18 cellular contexts compared by ENCODE assay signal in genomic region chr1:37028981-37029617, GRCh38. TPM values are rescaled to one million over a fixed set of nuclear protein-coding genes. Genes with fewer than 3 reads are reported as not detected.
DNase-seq lines count a peak whose midpoint lies in the region; ATAC-seq, FAIRE-seq and TF ChIP-seq lines count a peak whose summit lies in the region.
"Had no signal": no experiment of that assay in that cellular context is flagged by ENCODE, and none has a peak within 500 bp of the region (broad histone marks: within the 10 kb centered on the region; RNA-seq: fewer than 3 reads in every experiment).

No MANE protein-coding gene starts in this region.

- H3K36me3 ChIP-seq in SK-N-SH (replicated peaks in 1 of 2; ENCODE audit: control insufficient read depth in 1 of 2, insufficient read depth in 2 of 2, low read length in 1 of 2) = no peaks in the 10 kb centered on the region
- no peaks in the 10 kb centered on the region for H3K36me3 ChIP-seq in Karpas-422 (ENCODE audit: insufficient read depth, low read length)
- H3K36me3 ChIP-seq in K562 (ENCODE audit: control insufficient read depth, insufficient read depth, low read length) = no peaks in the 10 kb centered on the region
- H3K36me3 ChIP-seq: transverse colon had no signal

- no peaks in the 10 kb centered on the region for H3K36me3 Mint-ChIP-seq in stimulated activated naive B cell treated with anti-CD40 and anti-IgM and Interleukin-4, amounts not matched to agents 10 μg/mL and 1 μg/mL and 100 μg/mL, for 72 hours
- H3K36me3 Mint-ChIP-seq: activated naive CD8-positive, alpha-beta T cell treated with anti-CD3 and anti-CD28 coated beads, Interleukin-2, amount 10 ng/mL, durations not matched to agents 7 days and 5 days; naive thymus-derived CD4-positive, alpha-beta T cell had no signal

- no peak overlapping the region for H2AFZ ChIP-seq in SK-N-SH (ENCODE audit: low read depth)
- H2AFZ ChIP-seq in Karpas-422 (ENCODE audit: low read length) = no peak overlapping the region
- H2AFZ ChIP-seq in K562 (ENCODE audit: low read depth, low read length) = no peak overlapping the region

- no peak overlapping the region for H3K4me3 Mint-ChIP-seq in stimulated activated naive B cell treated with anti-CD40 and anti-IgM and Interleukin-4, amounts not matched to agents 10 μg/mL and 1 μg/mL and 100 μg/mL, for 72 hours
- H3K4me3 Mint-ChIP-seq: activated naive CD8-positive, alpha-beta T cell treated with anti-CD3 and anti-CD28 coated beads, Interleukin-2, amount 10 ng/mL, durations not matched to agents 7 days and 5 days; naive thymus-derived CD4-positive, alpha-beta T cell had no signal

- H4K20me1 ChIP-seq in SK-N-SH (ENCODE audit: insufficient read depth) (no peaks in the 10 kb centered on the region), Karpas-422 (ENCODE audit: insufficient read depth, low read depth, low read length) (no peaks in the 10 kb centered on the region), K562 (replicated peaks; ENCODE audit: control insufficient read depth, insufficient read depth, low read length) (peaks cover 7% of the 10 kb centered on the region; the same call in 1 of the 2 replicates)

- FAIRE-seq in K562 (lab: Jason Lieb, UNC) = no peak
- FAIRE-seq: GM18507 had no signal

- H3K9me3 ChIP-seq in SK-N-SH (no peaks in the 10 kb centered on the region), Karpas-422 (ENCODE audit: low read length) (no peaks in the 10 kb centered on the region), K562 (replicated peaks; ENCODE audit: control insufficient read depth, insufficient read depth, low read depth, low read length) (no peaks in the 10 kb centered on the region)
- H3K9me3 ChIP-seq: transverse colon had no signal

- TF ChIP-seq POLR2A in K562 (conservative IDR thresholded peaks at IDR 0.05) = no peak

- peaks cover 13 to 17% of the 10 kb centered on the region in 2 donors for H3K4me1 Mint-ChIP-seq in stimulated activated naive B cell treated with anti-CD40 and anti-IgM and Interleukin-4, amounts not matched to agents 10 μg/mL and 1 μg/mL and 100 μg/mL, for 72 hours
- H3K4me1 Mint-ChIP-seq: activated naive CD8-positive, alpha-beta T cell treated with anti-CD3 and anti-CD28 coated beads, Interleukin-2, amount 10 ng/mL, durations not matched to agents 7 days and 5 days; naive thymus-derived CD4-positive, alpha-beta T cell had no signal

- in situ Hi-C loops in K562 (cut with MboI) = no loop called here

- H3K4me1 ChIP-seq in SK-N-SH (ENCODE audit: control insufficient read depth in 1 of 2, insufficient read depth in 2 of 2, low read depth in 1 of 2, low read length in 1 of 2) = peaks cover 0 to 4% of the 10 kb centered on the region in 2 experiments; a peak in 1 of 4 replicates
- H3K4me1 ChIP-seq in Karpas-422 (ENCODE audit: low read length) = peaks cover 12% of the 10 kb centered on the region
- H3K4me1 ChIP-seq in K562 (replicated peaks in 1 of 2; ENCODE audit: control insufficient read depth in 2 of 2, insufficient read depth in 2 of 2, low read length in 2 of 2) = peaks cover 0 to 17% of the 10 kb centered on the region in 2 experiments; a peak in 2 of 5 replicates

- BruUV-seq in K562 (replicated peaks; lab: Mats Ljungman, UMichigan) = no TSS peak

- 40% methylated on average over 10 of the region's 12 CpGs for WGBS in SK-N-SH (ENCODE audit: low lambda C conversion rate)
- WGBS in K562 (ENCODE audit: insufficient coverage, low coverage, missing lambda C conversion rate) = 2% methylated on average over 11 of the region's 12 CpGs

- intact Hi-C loops in K562 (cut with micrococcal nuclease) = loop anchor here (10.0 kb wide), 2 partner anchors 324 to 406 kb away; no protein-coding TSS in a partner anchor

- H3K4me2 ChIP-seq in SK-N-SH (no peak overlapping the region), Karpas-422 (ENCODE audit: low read depth, low read length, poor library complexity, severe bottlenecking) (no peak overlapping the region), K562 (ENCODE audit: insufficient read depth, low read length) (no peak overlapping the region)

- H3K9ac ChIP-seq in SK-N-SH (no peak overlapping the region), Karpas-422 (ENCODE audit: low read length) (no peak overlapping the region), K562 (ENCODE audit: insufficient read depth in 1 of 2, low read depth in 2 of 2, low read length in 2 of 2) (no peak overlapping the region)

- H3K27me3 Mint-ChIP-seq in stimulated activated naive B cell treated with anti-CD40 and anti-IgM and Interleukin-4, amounts not matched to agents 10 μg/mL and 1 μg/mL and 100 μg/mL, for 72 hours = peaks cover 41 to 50% of the 10 kb centered on the region in 2 donors

- TF ChIP-seq CTCF in SK-N-SH (IDR thresholded peaks at IDR 0.05) = no peak
- peak in 2 of 3 experiments; percentile 35 to 37; a peak in 4 of 6 replicates for TF ChIP-seq CTCF in K562 (IDR thresholded peaks at IDR 0.05 in 2 of 3, conservative IDR thresholded peaks at IDR 0.05 in 1 of 3; ENCODE audit: insufficient read depth in 2 of 3, low read depth in 1 of 3, low read length in 3 of 3)

- CTCF ChIA-PET in SK-N-SH (lab: Yijun Ruan, JAX) (interaction anchor here (0.8 to 1.3 kb wide), 6 partner anchors 9 to 454 kb away, joined by 3 to 6 read pairs (median 4); no protein-coding TSS in a partner anchor), K562 (lab: Yijun Ruan, JAX; ENCODE audit: low intra/inter-chr PET ratio) (no interaction called here)

- H3K27me3 ChIP-seq in SK-N-SH (ENCODE audit: insufficient read depth) = no peaks in the 10 kb centered on the region
- no peaks in the 10 kb centered on the region for H3K27me3 ChIP-seq in Karpas-422 (ENCODE audit: low read length)
- H3K27me3 ChIP-seq in K562 (ENCODE audit: control insufficient read depth in 2 of 2, insufficient read depth in 2 of 2, low read length in 2 of 2) = peaks cover 5 to 43% of the 10 kb centered on the region in 2 experiments; a peak in 3 of 5 replicates

- TF ChIP-seq RAD21 in SK-N-SH (IDR thresholded peaks at IDR 0.05; ENCODE audit: low read length) (no peak), K562 (CRISPR knock-in tag; conservative IDR thresholded peaks at IDR 0.05 in 1 of 2, IDR thresholded peaks at IDR 0.05 in 1 of 2) (peak in 1 of 2 experiments; percentile 14; a peak in 1 of 4 replicates)

- DNase-seq in SK-N-SH = peak; percentile 36
- peak; percentile 60 for DNase-seq in Karpas-422
- peak in 1 of 4 experiments; percentile 7 for DNase-seq in K562 (ENCODE audit: extremely low read depth in 1 of 4, low spot score in 3 of 4)
- DNase-seq in stimulated activated naive B cell treated with anti-CD40 and anti-IgM and Interleukin-4, amounts not matched to agents 10 μg/mL and 1 μg/mL and 100 μg/mL, for 72 hours = peak; percentile 54
- DNase-seq in foreskin melanocyte = no peak
- DNase-seq in stimulated activated CD4-positive, alpha-beta T cell treated with anti-CD3 and anti-CD28 coated beads, Interleukin-2, amount 100 ng/mL, for 48 hours = no peak
- DNase-seq in stimulated activated CD8-positive, alpha-beta memory T cell treated with anti-CD3 and anti-CD28 coated beads, Interleukin-4, amount 100 ng/mL, for 48 hours = no peak
- DNase-seq: activated CD4-positive, alpha-beta T cell treated with anti-CD3 and anti-CD28 coated beads for 4 hours; activated naive CD8-positive, alpha-beta T cell treated with anti-CD3 and anti-CD28 coated beads, Interleukin-2, amount 10 ng/mL, durations not matched to agents 7 days and 5 days; activated T-cell treated with anti-CD3 and anti-CD28 coated beads, Interleukin-2, amount 50 U/mL, for 1 hour; EL; naive thymus-derived CD4-positive, alpha-beta T cell; stimulated activated CD4-positive, alpha-beta T cell treated with anti-CD3 and anti-CD28 coated beads, Interleukin-1b, Interleukin-23, amount 100 ng/mL, for 48 hours; transverse colon had no signal

- H3K9me3 Mint-ChIP-seq in stimulated activated naive B cell treated with anti-CD40 and anti-IgM and Interleukin-4, amounts not matched to agents 10 μg/mL and 1 μg/mL and 100 μg/mL, for 72 hours = no peaks in the 10 kb centered on the region
- H3K9me3 Mint-ChIP-seq: activated naive CD8-positive, alpha-beta T cell treated with anti-CD3 and anti-CD28 coated beads, Interleukin-2, amount 10 ng/mL, durations not matched to agents 7 days and 5 days had no signal

- TF ChIP-seq EP300 in SK-N-SH (IDR thresholded peaks at IDR 0.05; ENCODE audit: borderline replicate concordance in 1 of 2, low read depth in 1 of 2, low read length in 1 of 2) (no peak), K562 (IDR thresholded peaks at IDR 0.05; ENCODE audit: low read length) (no peak)

- H3K9me1 ChIP-seq in K562 (ENCODE audit: control insufficient read depth, insufficient read depth, low read length) = no peaks in the 10 kb centered on the region

- no peak overlapping the region for H3K27ac Mint-ChIP-seq in stimulated activated naive B cell treated with anti-CD40 and anti-IgM and Interleukin-4, amounts not matched to agents 10 μg/mL and 1 μg/mL and 100 μg/mL, for 72 hours
- H3K27ac Mint-ChIP-seq: activated naive CD8-positive, alpha-beta T cell treated with anti-CD3 and anti-CD28 coated beads, Interleukin-2, amount 10 ng/mL, durations not matched to agents 7 days and 5 days; naive thymus-derived CD4-positive, alpha-beta T cell had no signal

- no peak overlapping the region for H3K27ac ChIP-seq in SK-N-SH (ENCODE audit: low read depth in 2 of 2, low read length in 1 of 2)
- H3K27ac ChIP-seq in Karpas-422 (ENCODE audit: low read length) = no peak overlapping the region
- no peak overlapping the region for H3K27ac ChIP-seq in K562 (ENCODE audit: extremely low read depth, low read depth, low read length)
- H3K27ac ChIP-seq: epithelial cell of prostate, transverse colon had no signal

- H3K79me2 ChIP-seq in SK-N-SH (ENCODE audit: insufficient read depth) (no peaks in the 10 kb centered on the region), Karpas-422 (ENCODE audit: low read length) (no peaks in the 10 kb centered on the region), K562 (ENCODE audit: control insufficient read depth, insufficient read depth, low read length) (no peaks in the 10 kb centered on the region)

- POLR2A ChIA-PET in SK-N-SH (lab: Yijun Ruan, JAX) = no interaction called here
- POLR2A ChIA-PET in K562 (lab: Yijun Ruan, JAX) = no interaction called here

- H3K9me2 ChIP-seq in SK-N-SH (no peaks in the 10 kb centered on the region), Karpas-422 (replicated peaks; ENCODE audit: insufficient read depth, low read length) (no peaks in the 10 kb centered on the region)

- no peak overlapping the region; a peak in 1 of 4 replicates for H3K4me3 ChIP-seq in SK-N-SH (ENCODE audit: low read depth in 2 of 2, low read length in 1 of 2)
- no peak overlapping the region for H3K4me3 ChIP-seq in Karpas-422 (ENCODE audit: low read length)
- H3K4me3 ChIP-seq in K562 = no peak overlapping the region
- H3K4me3 ChIP-seq: transverse colon had no signal

- no peaks in the 10 kb centered on the region for H3F3A ChIP-seq in SK-N-SH (replicated peaks; ENCODE audit: insufficient read depth)

- ATAC-seq in SK-N-SH treated with all-trans-retinoic acid at 6 μM for 48 hours = no peak
- peak; percentile 61 for ATAC-seq in K562
- ATAC-seq in stimulated activated naive B cell treated with anti-CD40 and anti-IgM and Interleukin-4, amounts not matched to agents 10 μg/mL and 1 μg/mL and 100 μg/mL, for 72 hours (replicated peaks) = peak; percentile 92 to 97
- ATAC-seq: naive thymus-derived CD4-positive, alpha-beta T cell had no signal

RNA-seq across cellular contexts. Expression of gene GRIK3, which starts 5.2 kb away (rescaled TPM):
- polyA plus RNA-seq in SK-N-SH (2012; rRNA removed) (not detected in 2 replicates), K562 (2011; rRNA removed) (not detected in 2 replicates), K562 (2014; fragmentation: Illumina TruSeq; extraction: Trizol) (not detected in 2 replicates), K562 (2014; fragmentation: Nextera tagmentation; extraction: Ambion mirVana) (not detected), K562 (2014; rRNA removed) (not detected in 2 replicates)
- polyA plus RNA-seq in SK-N-SH (2012; cell fraction: cytosol; rRNA removed) = under 0.01 TPM in 1 of 2 replicates, not detected in the other
- polyA plus RNA-seq in SK-N-SH (2012; cell fraction: nucleus; rRNA removed) = not detected in 2 replicates
- not detected in 2 replicates for total RNA-seq in Karpas-422 (2014; rRNA removed; shearing (Covaris generic); ENCODE audit: low replicate concordance)
- not detected in 2 replicates for total RNA-seq in K562 (2011; cell fraction: chromatin; rRNA removed; ENCODE audit: low replicate concordance)
- not detected in 2 replicates for total RNA-seq in K562 (2011; cell fraction: nucleolus; rRNA removed)
- total RNA-seq in K562 (2011; cell fraction: nucleoplasm; rRNA removed) = not detected in 2 replicates
- total RNA-seq in K562 (2014; rRNA removed) (not detected in 2 replicates), K562 (2014; rRNA removed; fragmentation: Illumina TruSeq; extraction: Trizol) (not detected in 2 replicates), K562 (2015; rRNA removed; fragmentation: Illumina TruSeq; extraction: Trizol) (not detected in 2 replicates), K562 (2021) (not detected in 2 replicates)
- not detected in 2 replicates for polyA plus RNA-seq in K562 (2011; cell fraction: cytosol; rRNA removed)
- polyA plus RNA-seq in K562 (2011; cell fraction: nucleus; rRNA removed) = not detected in 2 replicates
- 0.03 TPM in 1 of 2 replicates, not detected in the other for polyA plus RNA-seq in K562 (2012)
- polyA minus RNA-seq in K562 (2011; rRNA and poly(A)+ RNA removed) = not detected in 2 replicates
- polyA minus RNA-seq in K562 (2011; cell fraction: cytosol; rRNA and poly(A)+ RNA removed) = not detected in 2 replicates
- polyA minus RNA-seq in K562 (2011; cell fraction: nucleus; rRNA and poly(A)+ RNA removed) = not detected in 2 replicates
- total RNA-seq: activated naive CD8-positive, alpha-beta T cell treated with anti-CD3 and anti-CD28 coated beads, Interleukin-2, amount 10 ng/mL, durations not matched to agents 7 days and 5 days; H4; naive thymus-derived CD4-positive, alpha-beta T cell had no signal
- polyA plus RNA-seq: naive thymus-derived CD4-positive, alpha-beta T cell had no signal

Comparison
In these comparisons a context has a peak if more than half of its experiments do, and no peak if none do; other contexts are left out.
1. DNase-seq: peak in SK-N-SH (single experiment), Karpas-422 (single experiment) and stimulated activated naive B cell treated with anti-CD40 and anti-IgM and Interleukin-4, amounts not matched to agents 10 μg/mL and 1 μg/mL and 100 μg/mL, for 72 hours (single experiment); none in foreskin melanocyte (single experiment), stimulated activated CD4-positive, alpha-beta T cell treated with anti-CD3 and anti-CD28 coated beads, Interleukin-2, amount 100 ng/mL, for 48 hours (0 of 2) and stimulated activated CD8-positive, alpha-beta memory T cell treated with anti-CD3 and anti-CD28 coated beads, Interleukin-4, amount 100 ng/mL, for 48 hours (single experiment).
2. Of the 27 proteins assayed by ChIP-seq in both K562 and SK-N-SH: peak only in K562: CTCF; only in SK-N-SH: none; in both: none; in neither: 25; mixed calls (peak in some experiments, not most) for 1.